In genomic region chr6:167703781-167704180, GRCh38 we compare ENCODE assay signal across 23 cellular contexts.
DNase-seq lines count a peak whose midpoint lies in the region; ATAC-seq and TF ChIP-seq lines count a peak whose summit lies in the region.
"Had no signal": no experiment of that assay in that cellular context is flagged by ENCODE, and none has a peak within 500 bp of the region (broad histone marks: within the 10 kb centered on the region; RNA-seq: fewer than 3 reads in every experiment).

No MANE protein-coding gene starts in this region.

- H4K20me1 ChIP-seq in BLaER1 treated with 17β-estradiol and CSF1 and Interleukin-3, amounts not matched to agents 10 nM and 100 nM: no peaks in the 10 kb centered on the region; a peak in 1 of 22 replicates

- peaks cover 14 to 47% (median 41%) of the 10 kb centered on the region in 11 experiments; a peak in 20 of 22 replicates for H3K27me3 ChIP-seq in BLaER1 treated with 17β-estradiol and CSF1 and Interleukin-3, amounts not matched to agents 10 nM and 100 nM
- no peaks in the 10 kb centered on the region for H3K27me3 ChIP-seq in endodermal cell (ENCODE audit: control insufficient read depth, insufficient read depth, low read length, poor library complexity, severe bottlenecking)
- peaks cover 10% of the 10 kb centered on the region for H3K27me3 ChIP-seq in effector memory CD4-positive, alpha-beta T cell (replicated peaks; ENCODE audit: control insufficient read depth, insufficient read depth, low read length, poor library complexity, severe bottlenecking)
- H3K27me3 ChIP-seq: Peyer's patch had no signal

- peaks cover 48 to 84% (median 71%) of the 10 kb centered on the region in 10 experiments for H3K4me1 ChIP-seq in BLaER1 treated with 17β-estradiol and CSF1 and Interleukin-3, amounts not matched to agents 10 nM and 100 nM
- peaks cover 9% of the 10 kb centered on the region for H3K4me1 ChIP-seq in endodermal cell (ENCODE audit: control insufficient read depth, insufficient read depth, low read length)
- peaks cover 37% of the 10 kb centered on the region for H3K4me1 ChIP-seq in effector memory CD4-positive, alpha-beta T cell (ENCODE audit: control insufficient read depth, insufficient read depth, low read length, poor library complexity, severe bottlenecking)

- H3K27ac Mint-ChIP-seq in endodermal cell: no peak overlapping the region
- H3K27ac Mint-ChIP-seq: CD8-positive, alpha-beta memory T cell had no signal

- no peaks in the 10 kb centered on the region for H3K9me3 ChIP-seq in BLaER1 treated with 17β-estradiol and CSF1 and Interleukin-3, amounts not matched to agents 10 nM and 100 nM (replicated peaks in 1 of 11)
- no peaks in the 10 kb centered on the region for H3K9me3 ChIP-seq in endodermal cell (ENCODE audit: control insufficient read depth, low read length)
- no peaks in the 10 kb centered on the region for H3K9me3 ChIP-seq in effector memory CD4-positive, alpha-beta T cell (ENCODE audit: control insufficient read depth, low read length)
- H3K9me3 ChIP-seq: Peyer's patch, SJCRH30 had no signal

- ATAC-seq in GM21447 (IDR thresholded peaks at IDR 0.05; ENCODE audit: unreplicated experiment): no peak

- no peaks in the 10 kb centered on the region for H3K9me3 Mint-ChIP-seq in endodermal cell

- intact Hi-C loops in posterior vena cava (cut with DNase I): no loop called here

- WGBS in endodermal cell (ENCODE audit: insufficient coverage in 1 of 2, insufficient read length in 1 of 2), 2 experiments: 90 to 94% methylated on average over 6 to 10 of the region's 10 CpGs

- DNase-seq in HT1080 (ENCODE audit: low read depth) (peak; percentile 17), endodermal cell (peak; percentile 37), posterior vena cava (ENCODE audit: low spot score) (peak; percentile 75), inferior parietal cortex (ENCODE audit: extremely low spot score) (no peak)
- no peak for DNase-seq in effector memory CD4-positive, alpha-beta T cell
- no peak for DNase-seq in stimulated activated CD4-positive, alpha-beta T cell treated with anti-CD3 and anti-CD28 coated beads, Interleukin-2, amount 100 ng/mL, for 24 hours
- DNase-seq: AML-193; CD8-positive, alpha-beta memory T cell; EL; GF-D8; KBM-7; NCI-H1105; NCI-H146; NCI-H2029; NCI-H345; NCI-H524; NCI-H774; NK-92 treated with Interleukin-12 subunit alpha and Interleukin-12 subunit beta, amount 100 ng/mL, for 24 hours; SJCRH30 had no signal

- no peaks in the 10 kb centered on the region for H3K27me3 Mint-ChIP-seq in endodermal cell (ENCODE audit: insufficient read depth)

- H3K36me3 Mint-ChIP-seq in endodermal cell (ENCODE audit: low read depth): no peaks in the 10 kb centered on the region
- H3K36me3 Mint-ChIP-seq: CD8-positive, alpha-beta memory T cell had no signal

- peaks cover 10% of the 10 kb centered on the region for H3K4me1 Mint-ChIP-seq in endodermal cell

- no peak overlapping the region for H3K4me3 ChIP-seq in BLaER1 treated with 17β-estradiol and CSF1 and Interleukin-3, amounts not matched to agents 10 nM and 100 nM
- H3K4me3 ChIP-seq in endodermal cell (ENCODE audit: low read length): no peak overlapping the region
- H3K4me3 ChIP-seq in effector memory CD4-positive, alpha-beta T cell (ENCODE audit: insufficient read depth, low read depth, low read length, poor library complexity, severe bottlenecking): no peak overlapping the region
- H3K4me3 ChIP-seq: Peyer's patch, SJCRH30 had no signal

- no peaks in the 10 kb centered on the region for H3K36me3 ChIP-seq in BLaER1 treated with 17β-estradiol and CSF1 and Interleukin-3, amounts not matched to agents 10 nM and 100 nM
- H3K36me3 ChIP-seq in endodermal cell (ENCODE audit: control insufficient read depth, insufficient read depth, low read length): no peaks in the 10 kb centered on the region
- H3K36me3 ChIP-seq in effector memory CD4-positive, alpha-beta T cell (ENCODE audit: control insufficient read depth, insufficient read depth, low read length): no peaks in the 10 kb centered on the region
- H3K36me3 ChIP-seq: Peyer's patch, SJCRH30 had no signal

- no peak overlapping the region for H3K4me3 Mint-ChIP-seq in endodermal cell
- H3K4me3 Mint-ChIP-seq: CD8-positive, alpha-beta memory T cell had no signal

- no peak overlapping the region for H3K9ac ChIP-seq in BLaER1 treated with 17β-estradiol and CSF1 and Interleukin-3, amounts not matched to agents 10 nM and 100 nM
- no peak overlapping the region for H3K9ac ChIP-seq in endodermal cell (ENCODE audit: extremely low read depth, low read length, poor library complexity, severe bottlenecking)

- peak overlapping the region in 8 of 11 experiments; percentile 2 to 88 (median 10); a peak in 5 of 22 replicates for H3K4me2 ChIP-seq in BLaER1 treated with 17β-estradiol and CSF1 and Interleukin-3, amounts not matched to agents 10 nM and 100 nM

- TF ChIP-seq CTCF in endodermal cell (conservative IDR thresholded peaks at IDR 0.05): no peak

- no peak overlapping the region for H3K27ac ChIP-seq in BLaER1 treated with 17β-estradiol and CSF1 and Interleukin-3, amounts not matched to agents 10 nM and 100 nM
- H3K27ac ChIP-seq in endodermal cell (ENCODE audit: low read depth, low read length): peak overlapping the region; percentile 49
- no peak overlapping the region for H3K27ac ChIP-seq in effector memory CD4-positive, alpha-beta T cell (ENCODE audit: insufficient read depth, low read length, poor library complexity, severe bottlenecking)
- H3K27ac ChIP-seq: C4-2B, Peyer's patch, SJCRH30 had no signal

Comparison
In these comparisons a context has a peak if more than half of its experiments do, and no peak if none do; other contexts are left out.
1. DNase-seq: peak in HT1080 (single experiment), endodermal cell (single experiment) and posterior vena cava (single experiment); none in effector memory CD4-positive, alpha-beta T cell (0 of 3), stimulated activated CD4-positive, alpha-beta T cell treated with anti-CD3 and anti-CD28 coated beads, Interleukin-2, amount 100 ng/mL, for 24 hours (0 of 2) and inferior parietal cortex (single experiment).